13 cellular contexts compared by ENCODE assay signal in genomic region chr20:49831770-49832631, GRCh38. TPM values are rescaled to one million over a fixed set of nuclear protein-coding genes. Genes with fewer than 3 reads are reported as not detected.
A peak's percentile ranks its signal among the peaks of the same experiment; 100 is the strongest.
DNase-seq lines count a peak whose midpoint lies in the region; TF ChIP-seq lines count a peak whose summit lies in the region.
"Had no signal": no experiment of that assay in that cellular context is flagged by ENCODE, and none has a peak within 500 bp of the region (broad histone marks: within the 10 kb centered on the region; RNA-seq: fewer than 3 reads in every experiment).

No MANE protein-coding gene starts in this region.

- POLR2A ChIA-PET in activated CD4-positive, alpha-beta memory T cell treated with anti-CD3 and anti-CD28 coated beads, Interleukin-2, amount 10 ng/mL, durations not matched to agents 7 days and 5 days (lab: Charles Lee), result interaction anchor here (1.5 kb wide), 1 partner anchor 13 kb away, joined by 3 read pairs; no protein-coding TSS in a partner anchor
- POLR2A ChIA-PET in activated CD4-positive, alpha-beta memory T cell treated with anti-CD3 and anti-CD28 coated beads for 36 hours (lab: Charles Lee), result no interaction called here

- H3K4me3 Mint-ChIP-seq in activated CD4-positive, alpha-beta memory T cell treated with anti-CD3 and anti-CD28 coated beads, Interleukin-2, amount 10 ng/mL, durations not matched to agents 7 days and 5 days, result no peak overlapping the region
- no peak overlapping the region for H3K4me3 Mint-ChIP-seq in activated CD4-positive, alpha-beta memory T cell treated with anti-CD3 and anti-CD28 coated beads for 36 hours
- H3K4me3 Mint-ChIP-seq: activated T-cell treated with anti-CD3 and anti-CD28 coated beads, Interleukin-2, amount 50 U/mL, for 4 hours had no signal

- H3K9me3 ChIP-seq in adipocyte (ENCODE audit: control insufficient read depth, low read length), result no peaks in the 10 kb centered on the region
- H3K9me3 ChIP-seq in liver (ENCODE audit: control insufficient read depth in 4 of 4, low read length in 3 of 4), result no peaks in the 10 kb centered on the region
- no peaks in the 10 kb centered on the region for H3K9me3 ChIP-seq in suprapubic skin

- peak overlapping the region; percentile 23 for H3K27ac Mint-ChIP-seq in activated CD4-positive, alpha-beta memory T cell treated with anti-CD3 and anti-CD28 coated beads, Interleukin-2, amount 10 ng/mL, durations not matched to agents 7 days and 5 days
- H3K27ac Mint-ChIP-seq in activated CD4-positive, alpha-beta memory T cell treated with anti-CD3 and anti-CD28 coated beads for 36 hours, result no peak overlapping the region

- TF ChIP-seq RAD21 in liver (IDR thresholded peaks at IDR 0.05), result no peak

- no peak for TF ChIP-seq POLR2A in suprapubic skin (IDR thresholded peaks at IDR 0.05)

- WGBS in liver, result 68% methylated on average over 12 of the region's 12 CpGs
- 87% methylated on average over 11 of the region's 12 CpGs for WGBS in suprapubic skin

- CTCF ChIA-PET in activated CD4-positive, alpha-beta memory T cell treated with anti-CD3 and anti-CD28 coated beads, Interleukin-2, amount 10 ng/mL, durations not matched to agents 7 days and 5 days (lab: Charles Lee), result no interaction called here
- CTCF ChIA-PET in activated CD4-positive, alpha-beta memory T cell treated with anti-CD3 and anti-CD28 coated beads for 36 hours (lab: Charles Lee), result interaction anchor here (1.0 kb wide), 1 partner anchor 18 kb away, joined by 3 read pairs; no protein-coding TSS in a partner anchor

- peaks cover 2% of the 10 kb centered on the region for H3K4me1 Mint-ChIP-seq in activated CD4-positive, alpha-beta memory T cell treated with anti-CD3 and anti-CD28 coated beads, Interleukin-2, amount 10 ng/mL, durations not matched to agents 7 days and 5 days
- H3K4me1 Mint-ChIP-seq in activated CD4-positive, alpha-beta memory T cell treated with anti-CD3 and anti-CD28 coated beads for 36 hours (ENCODE audit: low read depth), result no peaks in the 10 kb centered on the region

- H3K27me3 Mint-ChIP-seq in activated CD4-positive, alpha-beta memory T cell treated with anti-CD3 and anti-CD28 coated beads, Interleukin-2, amount 10 ng/mL, durations not matched to agents 7 days and 5 days, result no peaks in the 10 kb centered on the region
- H3K27me3 Mint-ChIP-seq in activated CD4-positive, alpha-beta memory T cell treated with anti-CD3 and anti-CD28 coated beads for 36 hours, result no peaks in the 10 kb centered on the region

- H3K36me3 ChIP-seq in adipocyte (ENCODE audit: control insufficient read depth, insufficient read depth, low read length, severe bottlenecking) (peaks cover 7% of the 10 kb centered on the region), liver (ENCODE audit: control insufficient read depth in 4 of 4, insufficient read depth in 3 of 4, low read depth in 1 of 4, low read length in 3 of 4) (peaks cover 0 to 4% (median under 1%) of the 10 kb centered on the region in 4 donors), suprapubic skin (peaks cover 30% of the 10 kb centered on the region)
- H3K36me3 ChIP-seq: WERI-Rb-1 had no signal

- intact Hi-C loops in activated CD4-positive, alpha-beta memory T cell treated with anti-CD3 and anti-CD28 coated beads for 36 hours (cut with micrococcal nuclease), result no loop called here

- no peaks in the 10 kb centered on the region for H3K9me3 Mint-ChIP-seq in activated CD4-positive, alpha-beta memory T cell treated with anti-CD3 and anti-CD28 coated beads, Interleukin-2, amount 10 ng/mL, durations not matched to agents 7 days and 5 days
- H3K9me3 Mint-ChIP-seq in activated CD4-positive, alpha-beta memory T cell treated with anti-CD3 and anti-CD28 coated beads for 36 hours, result no peaks in the 10 kb centered on the region
- H3K9me3 Mint-ChIP-seq: activated T-cell treated with anti-CD3 and anti-CD28 coated beads, Interleukin-2, amount 50 U/mL, for 4 hours had no signal

- peak overlapping the region; percentile 49 to 88 for H3K27ac ChIP-seq in liver (ENCODE audit: low read depth in 1 of 2, low read length in 2 of 2)
- peak overlapping the region; percentile 23 for H3K27ac ChIP-seq in suprapubic skin
- H3K27ac ChIP-seq: SK-N-MC, WERI-Rb-1 had no signal

- H3K9ac ChIP-seq in adipocyte (ENCODE audit: low read length), result peak overlapping the region; percentile 35
- H3K9ac ChIP-seq in liver (ENCODE audit: low read depth in 1 of 2, low read length in 2 of 2), result no peak overlapping the region

- H3K4me1 ChIP-seq in adipocyte (ENCODE audit: control insufficient read depth, insufficient read depth, low read length) (peaks cover 20% of the 10 kb centered on the region), liver (ENCODE audit: control insufficient read depth in 4 of 4, insufficient read depth in 4 of 4, low read length in 3 of 4) (peaks cover 9 to 21% (median 18%) of the 10 kb centered on the region in 4 donors), suprapubic skin (peaks cover 8% of the 10 kb centered on the region)

- no peak for DNase-seq in activated CD4-positive, alpha-beta memory T cell treated with anti-CD3 and anti-CD28 coated beads, Interleukin-2, amount 10 ng/mL, durations not matched to agents 7 days and 5 days
- no peak for DNase-seq in activated CD4-positive, alpha-beta memory T cell treated with anti-CD3 and anti-CD28 coated beads for 36 hours
- DNase-seq in adipocyte (ENCODE audit: low read depth) (no peak), suprapubic skin (ENCODE audit: low spot score in 2 of 2) (no peak), NCI-H2196 treated with DMSO at 0.1 percent for 48 hours (lab: John Stamatoyannopoulos, UW; ENCODE audit: unreplicated experiment) (no peak), DMS114 treated with DMSO at 0.1 percent for 48 hours (lab: John Stamatoyannopoulos, UW; ENCODE audit: unreplicated experiment) (no peak), NCI-H2107 (lab: John Stamatoyannopoulos, UW) (no peak)
- DNase-seq: activated T-cell treated with anti-CD3 and anti-CD28 coated beads, Interleukin-2, amount 50 U/mL, for 4 hours; foreskin melanocyte; NCI-H2171; WERI-Rb-1 had no signal

- TF ChIP-seq CTCF in liver (IDR thresholded peaks at IDR 0.05; ENCODE audit: low read depth, low read length, missing input control) (no peak), suprapubic skin (IDR thresholded peaks at IDR 0.05) (no peak)

- H3K27me3 ChIP-seq in adipocyte (replicated peaks; ENCODE audit: control insufficient read depth, insufficient read depth, low read length) (no peaks in the 10 kb centered on the region), liver (ENCODE audit: control insufficient read depth in 4 of 4, insufficient read depth in 4 of 4, low read length in 3 of 4) (no peaks in the 10 kb centered on the region), suprapubic skin (no peaks in the 10 kb centered on the region)

- H3K4me3 ChIP-seq in adipocyte (ENCODE audit: low read length) (peak overlapping the region; percentile 60), liver (ENCODE audit: low read depth in 1 of 3, low read length in 3 of 3) (no peak overlapping the region), suprapubic skin (no peak overlapping the region)
- H3K4me3 ChIP-seq: SK-N-MC had no signal

- TF ChIP-seq EP300 in suprapubic skin (IDR thresholded peaks at IDR 0.05), result no peak

- peaks cover 49% of the 10 kb centered on the region for H3K36me3 Mint-ChIP-seq in activated CD4-positive, alpha-beta memory T cell treated with anti-CD3 and anti-CD28 coated beads, Interleukin-2, amount 10 ng/mL, durations not matched to agents 7 days and 5 days (ENCODE audit: low read depth)
- peaks cover 22% of the 10 kb centered on the region for H3K36me3 Mint-ChIP-seq in activated CD4-positive, alpha-beta memory T cell treated with anti-CD3 and anti-CD28 coated beads for 36 hours

TF ChIP-seq in liver, 16 proteins besides CTCF, POLR2A, EP300 and RAD21 (continues in another document):
- TF ChIP-seq HNF4G (IDR thresholded peaks at IDR 0.05) (no peak), FOXA2 (IDR thresholded peaks at IDR 0.05) (no peak), HNF4A (conservative IDR thresholded peaks at IDR 0.05) (no peak), GABPA (IDR thresholded peaks at IDR 0.05 in 1 of 2, conservative IDR thresholded peaks at IDR 0.05 in 1 of 2) (no peak), YY1 (IDR thresholded peaks at IDR 0.05) (no peak), ZBTB33 (IDR thresholded peaks at IDR 0.05) (no peak), NR2F2 (IDR thresholded peaks at IDR 0.05) (no peak), EGR1 (IDR thresholded peaks at IDR 0.05; ENCODE audit: low read depth in 2 of 2) (no peak), MAX (IDR thresholded peaks at IDR 0.05) (no peak), ATF3 (IDR thresholded peaks at IDR 0.05) (no peak), RXRA (IDR thresholded peaks at IDR 0.05) (no peak), TAF1 (conservative IDR thresholded peaks at IDR 0.05) (no peak), SP1 (IDR thresholded peaks at IDR 0.05) (no peak), JUND (IDR thresholded peaks at IDR 0.05) (no peak)

RNA-seq across cellular contexts. Expression of gene SLC9A8, which starts 19.4 kb away (rescaled TPM):
- 10 to 100 TPM; 18.0 to 21.0 TPM for total RNA-seq in activated CD4-positive, alpha-beta memory T cell treated with anti-CD3 and anti-CD28 coated beads, Interleukin-2, amount 10 ng/mL, durations not matched to agents 7 days and 5 days
- total RNA-seq in activated CD4-positive, alpha-beta memory T cell treated with anti-CD3 and anti-CD28 coated beads for 36 hours, result 10 to 100 TPM; 11.5 to 13.0 TPM
- total RNA-seq in liver (1 to 10 TPM; 9.2 to 9.5 TPM), suprapubic skin (10 to 100 TPM in 2 of 4 donors, 1 to 10 TPM in 2; 5.7 to 15.6 (median 9.2) TPM)
- polyA plus RNA-seq in liver, result 1 to 10 TPM; 4.0 to 8.0 TPM
